In the genomic region with DNA sequence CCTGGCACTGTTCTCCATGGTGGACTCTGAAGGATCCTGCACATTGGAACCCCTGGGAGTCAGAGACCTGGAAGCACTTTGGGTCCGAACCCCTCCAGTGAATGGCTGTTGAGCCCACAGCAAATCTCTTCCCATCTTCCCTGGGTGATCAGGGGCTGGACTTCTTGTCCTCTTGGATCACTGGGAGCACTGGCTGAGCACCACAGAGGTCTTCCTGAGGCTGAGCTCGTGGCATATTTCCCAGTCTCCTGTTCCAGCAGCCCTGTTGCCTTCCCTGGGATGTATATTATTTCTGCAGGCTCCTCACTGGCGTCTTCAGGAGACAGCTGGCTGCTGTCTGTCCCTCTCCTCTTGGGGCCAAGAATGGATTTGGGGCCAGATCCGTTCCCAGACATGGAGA, we compare ENCODE assay signal across 2 cellular contexts.
TF ChIP-seq lines count a peak whose summit lies in the region.

No MANE protein-coding gene starts in this region.

TF ChIP-seq in SK-N-SH, 30 proteins besides CTCF, POLR2A, EP300 and RAD21:
- TF ChIP-seq FOSL2 (IDR thresholded peaks at IDR 0.05; ENCODE audit: borderline replicate concordance, low read depth) = no peak
- no peak for TF ChIP-seq NRF1 (IDR thresholded peaks at IDR 0.05; ENCODE audit: low read depth, low read length)
- TF ChIP-seq, protein P1, sequence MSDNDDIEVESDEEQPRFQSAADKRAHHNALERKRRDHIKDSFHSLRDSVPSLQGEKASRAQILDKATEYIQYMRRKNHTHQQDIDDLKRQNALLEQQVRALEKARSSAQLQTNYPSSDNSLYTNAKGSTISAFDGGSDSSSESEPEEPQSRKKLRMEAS (IDR thresholded peaks at IDR 0.05; ENCODE audit: low read depth) = no peak
- TF ChIP-seq SIN3A (IDR thresholded peaks at IDR 0.05; ENCODE audit: borderline replicate concordance, low read depth, low read length) = no peak
- no peak for TF ChIP-seq CHD2 (IDR thresholded peaks at IDR 0.05; ENCODE audit: low read length, partially characterized antibody)
- no peak for TF ChIP-seq RXRA (IDR thresholded peaks at IDR 0.05; ENCODE audit: borderline replicate concordance, low read depth)
- TF ChIP-seq GATA2 (CRISPR knock-in tag; IDR thresholded peaks at IDR 0.05) = no peak
- no peak for TF ChIP-seq SMC3 (IDR thresholded peaks at IDR 0.05; ENCODE audit: low read depth, low read length)
- no peak for TF ChIP-seq RCOR1 (IDR thresholded peaks at IDR 0.05; ENCODE audit: low read length)
- TF ChIP-seq ELF1 (IDR thresholded peaks at IDR 0.05) = no peak
- no peak for TF ChIP-seq TAF1 (IDR thresholded peaks at IDR 0.05; ENCODE audit: borderline replicate concordance, low read depth, low read length)
- TF ChIP-seq TEAD4 (IDR thresholded peaks at IDR 0.05; ENCODE audit: borderline replicate concordance, insufficient read depth) = no peak
- TF ChIP-seq, protein P2, sequence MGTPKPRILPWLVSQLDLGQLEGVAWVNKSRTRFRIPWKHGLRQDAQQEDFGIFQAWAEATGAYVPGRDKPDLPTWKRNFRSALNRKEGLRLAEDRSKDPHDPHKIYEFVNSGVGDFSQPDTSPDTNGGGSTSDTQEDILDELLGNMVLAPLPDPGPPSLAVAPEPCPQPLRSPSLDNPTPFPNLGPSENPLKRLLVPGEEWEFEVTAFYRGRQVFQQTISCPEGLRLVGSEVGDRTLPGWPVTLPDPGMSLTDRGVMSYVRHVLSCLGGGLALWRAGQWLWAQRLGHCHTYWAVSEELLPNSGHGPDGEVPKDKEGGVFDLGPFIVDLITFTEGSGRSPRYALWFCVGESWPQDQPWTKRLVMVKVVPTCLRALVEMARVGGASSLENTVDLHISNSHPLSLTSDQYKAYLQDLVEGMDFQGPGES (IDR thresholded peaks at IDR 0.05; ENCODE audit: low read depth, low read length) = no peak
- TF ChIP-seq, protein P3, sequence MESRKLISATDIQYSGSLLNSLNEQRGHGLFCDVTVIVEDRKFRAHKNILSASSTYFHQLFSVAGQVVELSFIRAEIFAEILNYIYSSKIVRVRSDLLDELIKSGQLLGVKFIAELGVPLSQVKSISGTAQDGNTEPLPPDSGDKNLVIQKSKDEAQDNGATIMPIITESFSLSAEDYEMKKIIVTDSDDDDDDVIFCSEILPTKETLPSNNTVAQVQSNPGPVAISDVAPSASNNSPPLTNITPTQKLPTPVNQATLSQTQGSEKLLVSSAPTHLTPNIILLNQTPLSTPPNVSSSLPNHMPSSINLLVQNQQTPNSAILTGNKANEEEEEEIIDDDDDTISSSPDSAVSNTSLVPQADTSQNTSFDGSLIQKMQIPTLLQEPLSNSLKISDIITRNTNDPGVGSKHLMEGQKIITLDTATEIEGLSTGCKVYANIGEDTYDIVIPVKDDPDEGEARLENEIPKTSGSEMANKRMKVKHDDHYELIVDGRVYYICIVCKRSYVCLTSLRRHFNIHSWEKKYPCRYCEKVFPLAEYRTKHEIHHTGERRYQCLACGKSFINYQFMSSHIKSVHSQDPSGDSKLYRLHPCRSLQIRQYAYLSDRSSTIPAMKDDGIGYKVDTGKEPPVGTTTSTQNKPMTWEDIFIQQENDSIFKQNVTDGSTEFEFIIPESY (IDR thresholded peaks at IDR 0.05; ENCODE audit: borderline replicate concordance, low read depth) = no peak
- no peak for TF ChIP-seq MXI1 (IDR thresholded peaks at IDR 0.05; ENCODE audit: low read depth, low read length)

TF ChIP-seq in SK-N-SH treated with all-trans-retinoic acid at 6 μM for 48 hours, 23 proteins besides CTCF, POLR2A, EP300 and RAD21:
- TF ChIP-seq ZFP30 (CRISPR knock-in tag; IDR thresholded peaks at IDR 0.05) (no peak), ISL1 (CRISPR knock-in tag; IDR thresholded peaks at IDR 0.05) (no peak), CSDC2 (CRISPR knock-in tag; IDR thresholded peaks at IDR 0.05) (no peak), ZNF565 (CRISPR knock-in tag; conservative IDR thresholded peaks at IDR 0.05; ENCODE audit: low read depth) (no peak), PPARA (CRISPR knock-in tag; IDR thresholded peaks at IDR 0.05; ENCODE audit: borderline replicate concordance) (no peak), ZFP3 (CRISPR knock-in tag; IDR thresholded peaks at IDR 0.05) (no peak), ARNTL (CRISPR knock-in tag; IDR thresholded peaks at IDR 0.05; ENCODE audit: borderline replicate concordance, low read depth) (no peak), OSR1 (CRISPR knock-in tag; IDR thresholded peaks at IDR 0.05) (no peak), BACH2 (CRISPR knock-in tag; IDR thresholded peaks at IDR 0.05; ENCODE audit: borderline replicate concordance) (no peak), RARB (CRISPR knock-in tag; IDR thresholded peaks at IDR 0.05) (no peak), ZNF70 (CRISPR knock-in tag; IDR thresholded peaks at IDR 0.05) (no peak), SNAI2 (CRISPR knock-in tag; IDR thresholded peaks at IDR 0.05) (no peak)
- TF ChIP-seq, protein P4, sequence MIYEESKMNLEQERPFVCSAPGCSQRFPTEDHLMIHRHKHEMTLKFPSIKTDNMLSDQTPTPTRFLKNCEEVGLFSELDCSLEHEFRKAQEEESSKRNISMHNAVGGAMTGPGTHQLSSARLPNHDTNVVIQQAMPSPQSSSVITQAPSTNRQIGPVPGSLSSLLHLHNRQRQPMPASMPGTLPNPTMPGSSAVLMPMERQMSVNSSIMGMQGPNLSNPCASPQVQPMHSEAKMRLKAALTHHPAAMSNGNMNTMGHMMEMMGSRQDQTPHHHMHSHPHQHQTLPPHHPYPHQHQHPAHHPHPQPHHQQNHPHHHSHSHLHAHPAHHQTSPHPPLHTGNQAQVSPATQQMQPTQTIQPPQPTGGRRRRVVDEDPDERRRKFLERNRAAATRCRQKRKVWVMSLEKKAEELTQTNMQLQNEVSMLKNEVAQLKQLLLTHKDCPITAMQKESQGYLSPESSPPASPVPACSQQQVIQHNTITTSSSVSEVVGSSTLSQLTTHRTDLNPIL (CRISPR knock-in tag; IDR thresholded peaks at IDR 0.05; ENCODE audit: low read depth) = no peak
- TF ChIP-seq, protein P5, sequence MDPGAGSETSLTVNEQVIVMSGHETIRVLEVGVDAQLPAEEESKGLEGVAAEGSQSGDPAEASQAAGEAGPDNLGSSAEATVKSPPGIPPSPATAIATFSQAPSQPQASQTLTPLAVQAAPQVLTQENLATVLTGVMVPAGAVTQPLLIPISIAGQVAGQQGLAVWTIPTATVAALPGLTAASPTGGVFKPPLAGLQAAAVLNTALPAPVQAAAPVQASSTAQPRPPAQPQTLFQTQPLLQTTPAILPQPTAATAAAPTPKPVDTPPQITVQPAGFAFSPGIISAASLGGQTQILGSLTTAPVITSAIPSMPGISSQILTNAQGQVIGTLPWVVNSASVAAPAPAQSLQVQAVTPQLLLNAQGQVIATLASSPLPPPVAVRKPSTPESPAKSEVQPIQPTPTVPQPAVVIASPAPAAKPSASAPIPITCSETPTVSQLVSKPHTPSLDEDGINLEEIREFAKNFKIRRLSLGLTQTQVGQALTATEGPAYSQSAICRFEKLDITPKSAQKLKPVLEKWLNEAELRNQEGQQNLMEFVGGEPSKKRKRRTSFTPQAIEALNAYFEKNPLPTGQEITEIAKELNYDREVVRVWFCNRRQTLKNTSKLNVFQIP (CRISPR knock-in tag; IDR thresholded peaks at IDR 0.05; ENCODE audit: borderline replicate concordance, low read depth) = no peak
- TF ChIP-seq, protein P6, sequence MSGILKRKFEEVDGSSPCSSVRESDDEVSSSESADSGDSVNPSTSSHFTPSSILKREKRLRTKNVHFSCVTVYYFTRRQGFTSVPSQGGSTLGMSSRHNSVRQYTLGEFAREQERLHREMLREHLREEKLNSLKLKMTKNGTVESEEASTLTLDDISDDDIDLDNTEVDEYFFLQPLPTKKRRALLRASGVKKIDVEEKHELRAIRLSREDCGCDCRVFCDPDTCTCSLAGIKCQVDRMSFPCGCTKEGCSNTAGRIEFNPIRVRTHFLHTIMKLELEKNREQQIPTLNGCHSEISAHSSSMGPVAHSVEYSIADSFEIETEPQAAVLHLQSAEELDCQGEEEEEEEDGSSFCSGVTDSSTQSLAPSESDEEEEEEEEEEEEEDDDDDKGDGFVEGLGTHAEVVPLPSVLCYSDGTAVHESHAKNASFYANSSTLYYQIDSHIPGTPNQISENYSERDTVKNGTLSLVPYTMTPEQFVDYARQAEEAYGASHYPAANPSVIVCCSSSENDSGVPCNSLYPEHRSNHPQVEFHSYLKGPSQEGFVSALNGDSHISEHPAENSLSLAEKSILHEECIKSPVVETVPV (CRISPR knock-in tag; IDR thresholded peaks at IDR 0.05) = no peak
